ENCODE assay signal across 17 cellular contexts in the genomic region with DNA sequence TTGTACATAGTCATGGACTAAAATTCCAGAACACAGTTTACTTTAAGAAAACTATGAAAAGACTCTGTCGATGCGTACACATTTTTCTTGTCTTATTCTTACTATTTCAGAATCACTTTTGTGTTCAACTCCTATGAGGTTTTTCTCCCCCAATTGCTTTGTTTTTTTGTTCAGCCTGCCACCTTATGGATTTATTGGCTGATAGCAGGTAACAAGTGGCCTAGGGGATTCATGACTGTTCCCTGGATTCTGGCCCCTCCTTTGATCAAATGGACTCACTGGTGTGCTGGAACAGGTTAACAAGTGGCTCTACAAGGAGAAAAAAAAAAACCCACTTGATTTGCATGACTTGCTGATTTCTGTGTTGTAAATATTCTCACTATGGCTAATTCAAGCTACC. TPM values are rescaled to one million over a fixed set of nuclear protein-coding genes. Genes with fewer than 3 reads are reported as not detected.
DNase-seq lines count a peak whose midpoint lies in the region; ATAC-seq and TF ChIP-seq lines count a peak whose summit lies in the region.
"Had no signal": no experiment of that assay in that cellular context is flagged by ENCODE, and none has a peak within 500 bp of the region (broad histone marks: within the 10 kb centered on the region; RNA-seq: fewer than 3 reads in every experiment).

No MANE protein-coding gene starts in this region.

- no peaks in the 10 kb centered on the region for H3K27me3 ChIP-seq in A673 (replicated peaks; ENCODE audit: insufficient read depth, low read depth, low read length, poor library complexity)
- no peaks in the 10 kb centered on the region for H3K27me3 ChIP-seq in MM.1S (replicated peaks; ENCODE audit: insufficient read depth, low read length)

- in situ Hi-C loops in astrocyte of the cerebellum (cut with HindIII; ENCODE audit: low sequenced_read_pairs), result no loop called here

- H3K4me3 ChIP-seq in A673 (ENCODE audit: low read depth, low read length, poor library complexity, severe bottlenecking), result no peak overlapping the region
- H3K4me3 ChIP-seq in MM.1S (ENCODE audit: low read length), result no peak overlapping the region
- no peak overlapping the region for H3K4me3 ChIP-seq in astrocyte of the cerebellum (ENCODE audit: low read depth, low read length)

- no peaks in the 10 kb centered on the region for H3K9me2 ChIP-seq in MM.1S (replicated peaks; ENCODE audit: insufficient read depth, low read length)

- no peak overlapping the region for H3K9ac ChIP-seq in MM.1S (ENCODE audit: low read length)

- ATAC-seq in HG03439 (IDR thresholded peaks at IDR 0.05; ENCODE audit: unreplicated experiment) (no peak), HG02678 (IDR thresholded peaks at IDR 0.05; ENCODE audit: unreplicated experiment) (no peak)
- ATAC-seq: left ventricle myocardium superior, Right ventricle myocardium inferior had no signal

- H3K27ac ChIP-seq in A673 (ENCODE audit: low read depth, low read length, poor library complexity, severe bottlenecking) (no peak overlapping the region), MM.1S (ENCODE audit: low read length) (no peak overlapping the region)
- H3K27ac ChIP-seq: epithelial cell of prostate had no signal

- H3K36me3 ChIP-seq in A673 (ENCODE audit: insufficient read depth, low read length, poor library complexity, severe bottlenecking) (no peaks in the 10 kb centered on the region), MM.1S (replicated peaks; ENCODE audit: insufficient read depth, low read length) (no peaks in the 10 kb centered on the region)

- BruUV-seq in A673 (replicated peaks; lab: Mats Ljungman, UMichigan), result no TSS peak

- CTCF ChIA-PET in A673 (lab: Charles Lee), result interaction anchor here (1.5 kb wide), 1 partner anchor 52 kb away, joined by 5 read pairs; no protein-coding TSS in a partner anchor

- no peaks in the 10 kb centered on the region for H3K79me2 ChIP-seq in MM.1S (ENCODE audit: low read length)

- peak; percentile 17 for DNase-seq in A673 (ENCODE audit: low spot score)
- no peak for DNase-seq in GM10266 (ENCODE audit: extremely low spot score)
- DNase-seq in MM.1S, result no peak
- no peak for DNase-seq in astrocyte of the cerebellum (ENCODE audit: low read depth)
- no peak for DNase-seq in NCI-H524 treated with DMSO at 0.1 percent for 48 hours (lab: John Stamatoyannopoulos, UW)
- DNase-seq in DMS 273 treated with DMSO at 0.1 percent for 48 hours (lab: John Stamatoyannopoulos, UW), result no peak
- DNase-seq: activated naive CD4-positive, alpha-beta T cell treated with anti-CD3 and anti-CD28 coated beads, Interleukin-2, amount 10 ng/mL, durations not matched to agents 7 days and 5 days; central memory CD4-positive, alpha-beta T cell; hippocampal formation; KG1; left ventricle myocardium superior; NCI-H2171; small intestine had no signal

- no peak overlapping the region for H3K4me2 ChIP-seq in MM.1S (ENCODE audit: low read depth, low read length)

- H3K9me3 ChIP-seq in A673 (ENCODE audit: low read depth, low read length, poor library complexity, severe bottlenecking) (no peaks in the 10 kb centered on the region), MM.1S (replicated peaks; ENCODE audit: insufficient read depth, low read length) (no peaks in the 10 kb centered on the region)

- H2AFZ ChIP-seq in MM.1S (ENCODE audit: low read length), result no peak overlapping the region

- no peaks in the 10 kb centered on the region for H3F3A ChIP-seq in MM.1S (ENCODE audit: insufficient read depth, low read length)

- intact Hi-C loops in A673 (cut with micrococcal nuclease; ENCODE audit: unreplicated experiment), result loop anchor here (5.0 to 10.0 kb wide), 4 partner anchors 117 to 750 kb away; no protein-coding TSS in a partner anchor

- H3K4me1 ChIP-seq in A673 (ENCODE audit: insufficient read depth, low read length, poor library complexity, severe bottlenecking), result no peaks in the 10 kb centered on the region
- no peaks in the 10 kb centered on the region for H3K4me1 ChIP-seq in MM.1S (ENCODE audit: low read length)

- POLR2A ChIA-PET in A673 (lab: Charles Lee; ENCODE audit: low non-redundant PET), result interaction anchor here (0.6 kb wide), 1 partner anchor 209 kb away, joined by 3 read pairs; no protein-coding TSS in a partner anchor

- H4K20me1 ChIP-seq in MM.1S (ENCODE audit: insufficient read depth, low read length), result no peaks in the 10 kb centered on the region; the same call in 1 of the 2 replicates

- peak; percentile 29; the same call in 1 of the 2 replicates for TF ChIP-seq CTCF in A673 (conservative IDR thresholded peaks at IDR 0.05; ENCODE audit: low read depth, low read length)
- TF ChIP-seq CTCF in GM10266 (IDR thresholded peaks at IDR 0.05; ENCODE audit: control insufficient read depth, insufficient read depth, low read depth, missing control alignments), result peak; percentile 44
- peak; percentile 14; the same call in 1 of the 2 replicates for TF ChIP-seq CTCF in MM.1S (IDR thresholded peaks at IDR 0.05; ENCODE audit: low read length)
- peak; percentile 30 for TF ChIP-seq CTCF in astrocyte of the cerebellum (IDR thresholded peaks at IDR 0.05; ENCODE audit: low read depth, low read length, missing control alignments)

RNA-seq across cellular contexts. Expression of gene MMP20, which starts 10.6 kb away (rescaled TPM):
- not detected in 2 replicates for total RNA-seq in A673 (2021)
- total RNA-seq: left ventricle myocardium superior, Right ventricle myocardium inferior had no signal
